In the genomic region with DNA sequence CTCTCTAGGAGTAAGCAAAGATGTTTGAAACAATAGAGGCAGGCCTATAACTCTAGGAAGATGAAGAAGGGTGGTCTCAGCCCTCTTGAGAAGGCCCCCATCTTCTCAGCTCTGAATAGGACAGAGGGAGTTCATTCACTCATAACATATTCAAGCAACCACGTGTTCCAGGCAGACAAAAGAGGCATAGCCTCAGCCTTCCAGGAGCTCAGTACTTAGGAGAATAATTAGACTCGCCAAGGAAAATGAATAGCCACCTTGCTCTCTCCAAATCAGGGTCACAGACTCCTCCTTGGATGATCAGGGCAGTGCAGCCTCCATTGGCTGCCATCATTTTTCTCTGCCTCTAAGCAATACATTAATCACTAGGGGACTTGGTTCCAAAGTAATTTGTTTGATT, we compare ENCODE assay signal across 1 cellular context.
TF ChIP-seq lines count a peak whose summit lies in the region.

No MANE protein-coding gene starts in this region.

TF ChIP-seq in IMR-90, 13 proteins besides CTCF, POLR2A, EP300 and RAD21:
- TF ChIP-seq RCOR1 (IDR thresholded peaks at IDR 0.05; ENCODE audit: insufficient replicate concordance, low read length), result no peak
- no peak for TF ChIP-seq RFX5 (IDR thresholded peaks at IDR 0.05; ENCODE audit: low read depth, low read length)
- TF ChIP-seq FOS (IDR thresholded peaks at IDR 0.05; ENCODE audit: low read depth, low read length), result no peak
- TF ChIP-seq SMC3 (IDR thresholded peaks at IDR 0.05; ENCODE audit: low read depth, low read length), result no peak
- no peak for TF ChIP-seq MXI1 (IDR thresholded peaks at IDR 0.05; ENCODE audit: borderline replicate concordance, low read depth, low read length)
- TF ChIP-seq, protein P1, sequence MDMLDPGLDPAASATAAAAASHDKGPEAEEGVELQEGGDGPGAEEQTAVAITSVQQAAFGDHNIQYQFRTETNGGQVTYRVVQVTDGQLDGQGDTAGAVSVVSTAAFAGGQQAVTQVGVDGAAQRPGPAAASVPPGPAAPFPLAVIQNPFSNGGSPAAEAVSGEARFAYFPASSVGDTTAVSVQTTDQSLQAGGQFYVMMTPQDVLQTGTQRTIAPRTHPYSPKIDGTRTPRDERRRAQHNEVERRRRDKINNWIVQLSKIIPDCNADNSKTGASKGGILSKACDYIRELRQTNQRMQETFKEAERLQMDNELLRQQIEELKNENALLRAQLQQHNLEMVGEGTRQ (IDR thresholded peaks at IDR 0.05; ENCODE audit: low read depth, low read length), result no peak
- TF ChIP-seq NFE2L2 (IDR thresholded peaks at IDR 0.05; ENCODE audit: low read depth, low read length), result no peak
- TF ChIP-seq, protein P2, sequence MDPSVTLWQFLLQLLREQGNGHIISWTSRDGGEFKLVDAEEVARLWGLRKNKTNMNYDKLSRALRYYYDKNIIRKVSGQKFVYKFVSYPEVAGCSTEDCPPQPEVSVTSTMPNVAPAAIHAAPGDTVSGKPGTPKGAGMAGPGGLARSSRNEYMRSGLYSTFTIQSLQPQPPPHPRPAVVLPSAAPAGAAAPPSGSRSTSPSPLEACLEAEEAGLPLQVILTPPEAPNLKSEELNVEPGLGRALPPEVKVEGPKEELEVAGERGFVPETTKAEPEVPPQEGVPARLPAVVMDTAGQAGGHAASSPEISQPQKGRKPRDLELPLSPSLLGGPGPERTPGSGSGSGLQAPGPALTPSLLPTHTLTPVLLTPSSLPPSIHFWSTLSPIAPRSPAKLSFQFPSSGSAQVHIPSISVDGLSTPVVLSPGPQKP (IDR thresholded peaks at IDR 0.05; ENCODE audit: borderline replicate concordance, low read depth, low read length), result no peak
- no peak for TF ChIP-seq MAFK (IDR thresholded peaks at IDR 0.05; ENCODE audit: low read depth, low read length)
- TF ChIP-seq BHLHE40 (IDR thresholded peaks at IDR 0.05; ENCODE audit: low read depth, low read length), result no peak
- TF ChIP-seq CEBPB (IDR thresholded peaks at IDR 0.05; ENCODE audit: low read depth, low read length), result no peak
- no peak for TF ChIP-seq CHD1 (IDR thresholded peaks at IDR 0.05; ENCODE audit: low read depth, low read length)
- no peak for TF ChIP-seq MAZ (IDR thresholded peaks at IDR 0.05; ENCODE audit: borderline replicate concordance, low read depth, low read length)
